ENCODE assay signal across 8 cellular contexts in genomic region chr12:57904848-57905811, GRCh38. TPM values are rescaled to one million over a fixed set of nuclear protein-coding genes. Genes with fewer than 3 reads are reported as not detected.
DNase-seq lines count a peak whose midpoint lies in the region; ATAC-seq and TF ChIP-seq lines count a peak whose summit lies in the region.

No MANE protein-coding gene starts in this region.

- no peaks in the 10 kb centered on the region for H3K36me3 Mint-ChIP-seq in CD8-positive, alpha-beta memory T cell

- H3K27ac Mint-ChIP-seq in CD8-positive, alpha-beta memory T cell: peak overlapping the region in 6 of 8 donors; percentile 1 to 86 (median 26)

- H3K4me1 ChIP-seq in CD8-positive, alpha-beta memory T cell (ENCODE audit: insufficient read depth, low read length): peaks cover 9% of the 10 kb centered on the region
- H3K4me1 ChIP-seq in lung (ENCODE audit: control insufficient read depth in 2 of 2, insufficient read depth in 2 of 2, low read length in 2 of 2): no peaks in the 10 kb centered on the region

- H3K27me3 ChIP-seq in CD8-positive, alpha-beta memory T cell (ENCODE audit: insufficient read depth, low read length, poor library complexity, severe bottlenecking): no peaks in the 10 kb centered on the region
- H3K27me3 ChIP-seq in dorsolateral prefrontal cortex (no peaks in the 10 kb centered on the region), lung (ENCODE audit: control insufficient read depth, insufficient read depth) (no peaks in the 10 kb centered on the region)

- H3K9me3 Mint-ChIP-seq in CD8-positive, alpha-beta memory T cell: no peaks in the 10 kb centered on the region

- intact Hi-C loops in dorsolateral prefrontal cortex (cut with DNase I): loop anchor here (1.0 to 5.0 kb wide), 3 partner anchors 72 to 123 kb away; partner anchors contain the start of gene TSFM (in 1 of the 2)

- peak; percentile 71 to 86 (median 74) for DNase-seq in CD8-positive, alpha-beta memory T cell
- DNase-seq in HK-2 (ENCODE audit: unreplicated experiment): peak; percentile 83
- DNase-seq in NCI-H774 (lab: John Stamatoyannopoulos, UW): peak; percentile 94
- peak; percentile 70 to 82 for DNase-seq in activated CD4-positive, alpha-beta T cell treated with anti-CD3 and anti-CD28 coated beads, Interleukin-2, amount 50 U/mL, for 24 hours (ENCODE audit: low read depth in 1 of 2, low spot score in 1 of 2)
- DNase-seq in dorsolateral prefrontal cortex: peak; percentile 67 to 88 (median 82)
- peak; percentile 88 for DNase-seq in lung (ENCODE audit: low spot score)
- DNase-seq in stimulated activated CD8-positive, alpha-beta memory T cell treated with anti-CD3 and anti-CD28 coated beads, Interleukin-15, amount 100 ng/mL, for 1 hour (ENCODE audit: low read depth): peak; percentile 77

- H3K27me3 Mint-ChIP-seq in CD8-positive, alpha-beta memory T cell: peaks cover 19 to 35% of the 10 kb centered on the region in 2 donors

- H3K4me3 Mint-ChIP-seq in CD8-positive, alpha-beta memory T cell: peak overlapping the region in 2 of 7 donors; percentile 61 to 71

- POLR2A ChIA-PET in CD8-positive, alpha-beta memory T cell (lab: Charles Lee): no interaction called here

- H3K9me3 ChIP-seq in CD8-positive, alpha-beta memory T cell (ENCODE audit: low read length): no peaks in the 10 kb centered on the region
- no peaks in the 10 kb centered on the region for H3K9me3 ChIP-seq in lung (ENCODE audit: control insufficient read depth in 2 of 2, insufficient read depth in 1 of 2, low read length in 1 of 2)

- 41 to 43% methylated on average over 26 of the region's 26 CpGs for WGBS in lung, 2 donors

- H3K36me3 ChIP-seq in CD8-positive, alpha-beta memory T cell (ENCODE audit: insufficient read depth, low read length): no peaks in the 10 kb centered on the region
- no peaks in the 10 kb centered on the region for H3K36me3 ChIP-seq in lung (ENCODE audit: control insufficient read depth in 2 of 2, insufficient read depth in 2 of 2, low read length in 2 of 2)

- H3K4me1 Mint-ChIP-seq in CD8-positive, alpha-beta memory T cell: peaks cover 5 to 11% (median 10%) of the 10 kb centered on the region in 3 donors

- H3K27ac ChIP-seq in CD8-positive, alpha-beta memory T cell (ENCODE audit: low read depth, low read length): no peak overlapping the region
- H3K27ac ChIP-seq in dorsolateral prefrontal cortex (peak overlapping the region in 25 of 59 donors; percentile 4 to 75 (median 43)), lung (ENCODE audit: low read depth in 1 of 2, low read length in 1 of 2) (no peak overlapping the region)

- no peak overlapping the region for H3K4me3 ChIP-seq in CD8-positive, alpha-beta memory T cell (ENCODE audit: low read length)
- H3K4me3 ChIP-seq in dorsolateral prefrontal cortex (peak overlapping the region in 53 of 59 donors; percentile 6 to 58 (median 39)), lung (no peak overlapping the region)

- CTCF ChIA-PET in CD8-positive, alpha-beta memory T cell (lab: Charles Lee): interaction anchor here (0.7 to 7.6 kb wide), 30 partner anchors 8 to 405 kb away, joined by 3 to 78 read pairs (median 4); partner anchors contain the start of genes ATP23, AVIL, MARCHF9 and TSFM

- ATAC-seq in GM19463 (IDR thresholded peaks at IDR 0.05; ENCODE audit: unreplicated experiment) (peak; percentile 98), lung (ENCODE audit: insufficient read depth, low FRiP score) (peak; percentile 97)

- peak; percentile 96 to 100 (median 100) for TF ChIP-seq CTCF in dorsolateral prefrontal cortex (IDR thresholded peaks at IDR 0.05 in 54 of 56, conservative IDR thresholded peaks at IDR 0.05 in 2 of 56; ENCODE audit: low read depth in 1 of 56, partially characterized antibody in 56 of 56)
- TF ChIP-seq CTCF in lung (IDR thresholded peaks at IDR 0.05; ENCODE audit: control extremely low read depth, extremely low read depth): peak; percentile 100

RNA-seq across cellular contexts. Expression of gene ATP23, which starts 36.2 kb away (rescaled TPM):
- total RNA-seq in CD8-positive, alpha-beta memory T cell: 10 to 100 TPM; 10.1 to 11.8 TPM
- polyA plus RNA-seq in CD8-positive, alpha-beta memory T cell: 22.0 TPM
- total RNA-seq in dorsolateral prefrontal cortex: 10 to 100 TPM in 4 of 120 experiments, 1 to 10 TPM in 116; 2.6 to 12.1 (median 5.8) TPM
- total RNA-seq in lung: 1 to 10 TPM; 3.6 to 5.7 TPM
- 1 to 10 TPM; 6.1 to 6.9 TPM for polyA plus RNA-seq in lung

RNA-seq across cellular contexts. Expression of gene CTDSP2, which starts 58.6 kb away (rescaled TPM):
- 10 to 100 TPM; 72.8 to 76.4 TPM for total RNA-seq in CD8-positive, alpha-beta memory T cell
- polyA plus RNA-seq in CD8-positive, alpha-beta memory T cell: 55.0 TPM
- 100 to 1,000 TPM in 102 of 120 experiments, 10 to 100 TPM in 18; 77.9 to 209 (median 117) TPM for total RNA-seq in dorsolateral prefrontal cortex
- total RNA-seq in lung: 100 to 1,000 TPM; 162 to 179 TPM
- polyA plus RNA-seq in lung: 100 to 1,000 TPM in 1 of 2 donors, 10 to 100 TPM in 1; 46.8 to 104 TPM

Comparison
In these comparisons a context has a peak if more than half of its experiments do, and no peak if none do; other contexts are left out.
1. H3K4me3 ChIP-seq: peak in dorsolateral prefrontal cortex (53 of 59); none in CD8-positive, alpha-beta memory T cell (single experiment) and lung (single experiment).
2. Peak in every context shown above with its lines, with median percentiles within 50 percentile points of each other: DNase-seq.